19 cellular contexts compared by ENCODE assay signal in genomic region chr12:113889806-113890581, GRCh38.
DNase-seq lines count a peak whose midpoint lies in the region; ATAC-seq and TF ChIP-seq lines count a peak whose summit lies in the region.
"Had no signal": no experiment of that assay in that cellular context is flagged by ENCODE, and none has a peak within 500 bp of the region (broad histone marks: within the 10 kb centered on the region; RNA-seq: fewer than 3 reads in every experiment).

No MANE protein-coding gene starts in this region.

- DNase-seq in adipocyte (ENCODE audit: low read depth) = no peak
- peak; percentile 42 for DNase-seq in glutamatergic neuron
- DNase-seq in retina = peak; percentile 57
- DNase-seq in mesenteric fat pad (ENCODE audit: low spot score) = no peak
- no peak for DNase-seq in spleen
- DNase-seq: activated CD4-positive, alpha-beta T cell treated with anti-CD3 and anti-CD28 coated beads for 4 hours; DND-41; erythroblast; hippocampal formation; naive B cell; NCI-H2171 treated with DMSO at 0.1 percent for 48 hours; NK-92 treated with Interleukin-12 subunit alpha and Interleukin-12 subunit beta, amount 100 ng/mL, for 24 hours; right cardiac atrium; stimulated activated CD4-positive, alpha-beta T cell treated with anti-CD3 and anti-CD28 coated beads, Interleukin-4, amount 100 ng/mL, for 1 hour; upper lobe of left lung had no signal

- H3K27me3 ChIP-seq in BLaER1 treated with 17β-estradiol and CSF1 and Interleukin-3, amounts not matched to agents 10 nM and 100 nM = no peaks in the 10 kb centered on the region
- no peaks in the 10 kb centered on the region for H3K27me3 ChIP-seq in adipocyte (replicated peaks; ENCODE audit: control insufficient read depth, insufficient read depth, low read length)
- no peaks in the 10 kb centered on the region for H3K27me3 ChIP-seq in spleen (replicated peaks in 1 of 7)
- H3K27me3 ChIP-seq: upper lobe of left lung had no signal

- ATAC-seq in GM21786 (IDR thresholded peaks at IDR 0.05; ENCODE audit: unreplicated experiment) = no peak

- 78 to 89% (median 87%) methylated on average over 25 of the region's 25 CpGs for WGBS in spleen, 5 donors

- H4K20me1 ChIP-seq in BLaER1 treated with 17β-estradiol and CSF1 and Interleukin-3, amounts not matched to agents 10 nM and 100 nM = peaks cover 0 to 32% (median 0%) of the 10 kb centered on the region in 11 experiments; a peak in 7 of 22 replicates

- peak overlapping the region in 6 of 11 experiments; percentile 28 to 66 (median 52); a peak in 9 of 22 replicates for H3K9ac ChIP-seq in BLaER1 treated with 17β-estradiol and CSF1 and Interleukin-3, amounts not matched to agents 10 nM and 100 nM
- H3K9ac ChIP-seq in adipocyte (ENCODE audit: low read length) = peak overlapping the region; percentile 18

- peaks cover 0 to 7% (median 2%) of the 10 kb centered on the region in 11 experiments; a peak in 12 of 22 replicates for H3K9me3 ChIP-seq in BLaER1 treated with 17β-estradiol and CSF1 and Interleukin-3, amounts not matched to agents 10 nM and 100 nM (replicated peaks in 1 of 11)
- H3K9me3 ChIP-seq in adipocyte (ENCODE audit: control insufficient read depth, low read length) (no peaks in the 10 kb centered on the region), spleen (no peaks in the 10 kb centered on the region)
- H3K9me3 ChIP-seq: upper lobe of left lung had no signal

- no peak overlapping the region for H3K27ac Mint-ChIP-seq in glutamatergic neuron (ENCODE audit: unreplicated experiment)
- H3K27ac Mint-ChIP-seq: activated naive CD8-positive, alpha-beta T cell had no signal

- TF ChIP-seq CTCF in glutamatergic neuron (IDR thresholded peaks at IDR 0.05; ENCODE audit: partially characterized antibody, unreplicated experiment) = no peak
- TF ChIP-seq CTCF in spleen (IDR thresholded peaks at IDR 0.05 in 8 of 11, conservative IDR thresholded peaks at IDR 0.05 in 3 of 11) = no peak

- intact Hi-C loops in spleen (cut with DNase I; ENCODE audit: low total_unique reads) = no loop called here

- peak overlapping the region; percentile 46 to 92 (median 81) for H3K4me2 ChIP-seq in BLaER1 treated with 17β-estradiol and CSF1 and Interleukin-3, amounts not matched to agents 10 nM and 100 nM

- peaks cover 4% of the 10 kb centered on the region for H3K9me3 Mint-ChIP-seq in glutamatergic neuron (ENCODE audit: unreplicated experiment)
- H3K9me3 Mint-ChIP-seq: naive B cell had no signal

- H3K36me3 ChIP-seq in BLaER1 treated with 17β-estradiol and CSF1 and Interleukin-3, amounts not matched to agents 10 nM and 100 nM = peaks cover 0 to 40% (median 21%) of the 10 kb centered on the region in 11 experiments; a peak in 17 of 22 replicates
- H3K36me3 ChIP-seq in adipocyte (ENCODE audit: control insufficient read depth, insufficient read depth, low read length, severe bottlenecking) = no peaks in the 10 kb centered on the region
- peaks cover 0 to 91% (median 7%) of the 10 kb centered on the region in 6 donors for H3K36me3 ChIP-seq in spleen

- H3K4me3 ChIP-seq in BLaER1 treated with 17β-estradiol and CSF1 and Interleukin-3, amounts not matched to agents 10 nM and 100 nM = peak overlapping the region in 1 of 10 experiments; percentile 2; a peak in 2 of 20 replicates
- peak overlapping the region; percentile 36 for H3K4me3 ChIP-seq in adipocyte (ENCODE audit: low read length)
- no peak overlapping the region for H3K4me3 ChIP-seq in spleen
- H3K4me3 ChIP-seq: upper lobe of left lung had no signal

- peak overlapping the region; percentile 57 for H3K4me3 Mint-ChIP-seq in glutamatergic neuron (ENCODE audit: unreplicated experiment)
- H3K4me3 Mint-ChIP-seq: activated naive CD8-positive, alpha-beta T cell; IgD-negative memory B cell; naive B cell had no signal

- peaks cover 24 to 79% (median 49%) of the 10 kb centered on the region in 10 experiments for H3K4me1 ChIP-seq in BLaER1 treated with 17β-estradiol and CSF1 and Interleukin-3, amounts not matched to agents 10 nM and 100 nM
- H3K4me1 ChIP-seq in adipocyte (ENCODE audit: control insufficient read depth, insufficient read depth, low read length) = peaks cover 25% of the 10 kb centered on the region
- no peaks in the 10 kb centered on the region for H3K4me1 ChIP-seq in spleen
- H3K4me1 ChIP-seq: upper lobe of left lung had no signal

- TF ChIP-seq POLR2A in spleen (IDR thresholded peaks at IDR 0.05) = no peak

- peaks cover 3% of the 10 kb centered on the region for H3K27me3 Mint-ChIP-seq in glutamatergic neuron (ENCODE audit: unreplicated experiment)
- H3K27me3 Mint-ChIP-seq: activated naive CD8-positive, alpha-beta T cell; IgD-negative memory B cell; naive B cell had no signal

- H3K4me1 Mint-ChIP-seq in glutamatergic neuron (ENCODE audit: low read depth, unreplicated experiment) = peaks cover 19% of the 10 kb centered on the region
- H3K4me1 Mint-ChIP-seq: naive B cell had no signal

- H3K36me3 Mint-ChIP-seq in glutamatergic neuron (ENCODE audit: unreplicated experiment) = peaks cover 2% of the 10 kb centered on the region

- peak overlapping the region in 6 of 11 experiments; percentile 30 to 69 (median 64); a peak in 12 of 22 replicates for H3K27ac ChIP-seq in BLaER1 treated with 17β-estradiol and CSF1 and Interleukin-3, amounts not matched to agents 10 nM and 100 nM
- no peak overlapping the region for H3K27ac ChIP-seq in spleen
- H3K27ac ChIP-seq: upper lobe of left lung had no signal

Comparison
In these comparisons a context has a peak if more than half of its experiments do, and no peak if none do; other contexts are left out.
1. H3K27ac ChIP-seq: peak in BLaER1 treated with 17β-estradiol and CSF1 and Interleukin-3, amounts not matched to agents 10 nM and 100 nM (6 of 11); none in spleen (0 of 8).
2. DNase-seq: peak in glutamatergic neuron (single experiment) and retina (single experiment); none in adipocyte (single experiment), mesenteric fat pad (single experiment) and spleen (single experiment).